ENCODE assay signal across 17 cellular contexts in the genomic region with DNA sequence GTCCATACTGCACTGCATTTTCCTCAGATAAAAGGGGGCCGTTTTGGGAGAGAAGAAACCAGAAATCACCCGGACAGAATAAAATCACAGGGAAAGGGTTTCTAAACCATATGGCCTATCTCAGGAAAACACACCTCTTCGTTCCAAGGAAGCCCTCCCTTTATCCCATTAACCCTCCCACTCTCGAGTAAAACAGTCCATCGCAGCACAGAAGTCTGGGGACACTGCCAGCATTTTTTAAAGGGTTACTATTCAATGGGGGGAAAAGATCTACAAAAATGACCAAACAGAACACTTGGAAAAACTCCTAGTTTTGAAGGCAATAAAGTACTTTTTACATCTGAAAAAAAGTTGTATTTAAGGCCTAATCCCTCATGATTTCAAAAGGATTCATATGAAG. TPM values are rescaled to one million over a fixed set of nuclear protein-coding genes. Genes with fewer than 3 reads are reported as not detected.
"Had no signal": no experiment of that assay in that cellular context is flagged by ENCODE, and none has a peak within 500 bp of the region (broad histone marks: within the 10 kb centered on the region; RNA-seq: fewer than 3 reads in every experiment).

No MANE protein-coding gene starts in this region.

- H3K27ac Mint-ChIP-seq: activated CD4-positive, alpha-beta T cell treated with anti-CD3 and anti-CD28 coated beads, Interleukin-2, amount 10 ng/mL, durations not matched to agents 7 days and 5 days; activated naive CD8-positive, alpha-beta T cell treated with anti-CD3 and anti-CD28 coated beads for 36 hours; natural killer cell treated with Interleukin-12 subunit alpha and Interleukin-12 subunit beta and Interleukin-15 and Interleukin-18, amount 100 ng/mL, for 72 hours; stimulated activated naive CD8-positive, alpha-beta T cell treated with anti-CD3 and anti-CD28 coated beads, Interleukin-15, Interleukin-2, amounts not matched to agents 100 ng/mL and 50 ng/mL, for 24 hours had no signal

- DNase-seq: activated CD4-positive, alpha-beta T cell treated with anti-CD3 and anti-CD28 coated beads, Interleukin-2, amount 10 ng/mL, durations not matched to agents 7 days and 5 days; activated naive CD8-positive, alpha-beta T cell treated with anti-CD3 and anti-CD28 coated beads for 36 hours; amygdala; cerebellar nuclear complex; effector memory CD4-positive, alpha-beta T cell; heart right ventricle; islet precursor cell; left lung; T-helper 2 cell; testis; upper lobe of right lung had no signal

- H3K9me3 ChIP-seq: gastroesophageal sphincter, heart right ventricle, left lung, testis, upper lobe of right lung had no signal

- H3K4me3 Mint-ChIP-seq: activated CD4-positive, alpha-beta T cell treated with anti-CD3 and anti-CD28 coated beads, Interleukin-2, amount 10 ng/mL, durations not matched to agents 7 days and 5 days; activated naive CD8-positive, alpha-beta T cell treated with anti-CD3 and anti-CD28 coated beads for 36 hours; natural killer cell treated with Interleukin-12 subunit alpha and Interleukin-12 subunit beta and Interleukin-15 and Interleukin-18, amount 100 ng/mL, for 72 hours; stimulated activated naive CD8-positive, alpha-beta T cell treated with anti-CD3 and anti-CD28 coated beads, Interleukin-15, Interleukin-2, amounts not matched to agents 100 ng/mL and 50 ng/mL, for 24 hours had no signal

- H3K9me3 Mint-ChIP-seq: activated CD4-positive, alpha-beta T cell treated with anti-CD3 and anti-CD28 coated beads, Interleukin-2, amount 10 ng/mL, durations not matched to agents 7 days and 5 days; activated naive CD8-positive, alpha-beta T cell treated with anti-CD3 and anti-CD28 coated beads for 36 hours; natural killer cell treated with Interleukin-12 subunit alpha and Interleukin-12 subunit beta and Interleukin-15 and Interleukin-18, amount 100 ng/mL, for 72 hours; stimulated activated naive CD8-positive, alpha-beta T cell treated with anti-CD3 and anti-CD28 coated beads, Interleukin-15, Interleukin-2, amounts not matched to agents 100 ng/mL and 50 ng/mL, for 24 hours had no signal

- H3K36me3 Mint-ChIP-seq: activated naive CD8-positive, alpha-beta T cell treated with anti-CD3 and anti-CD28 coated beads for 36 hours; natural killer cell treated with Interleukin-12 subunit alpha and Interleukin-12 subunit beta and Interleukin-15 and Interleukin-18, amount 100 ng/mL, for 72 hours had no signal

- FAIRE-seq: TTC549 had no signal

- H3K27me3 ChIP-seq: gastroesophageal sphincter, testis had no signal

- H3K4me3 ChIP-seq: gastroesophageal sphincter, heart right ventricle, left lung, testis, upper lobe of right lung had no signal

- H3K4me1 ChIP-seq: left lung had no signal

- ATAC-seq: gastroesophageal sphincter; heart right ventricle; left lung; natural killer cell treated with Interleukin-12 subunit alpha and Interleukin-12 subunit beta and Interleukin-15 and Interleukin-18, amount 100 ng/mL, for 72 hours; sciatic nerve; upper lobe of right lung had no signal

- H3K36me3 ChIP-seq: gastroesophageal sphincter, heart right ventricle, left lung, upper lobe of right lung had no signal

- H3K27ac ChIP-seq: epithelial cell of prostate, heart right ventricle, left lung, testis, upper lobe of right lung had no signal

RNA-seq across cellular contexts. Expression of a gene that starts 7.5 kb away (rescaled TPM):
- total RNA-seq: activated CD4-positive, alpha-beta T cell treated with anti-CD3 and anti-CD28 coated beads, Interleukin-2, amount 10 ng/mL, durations not matched to agents 7 days and 5 days had no signal

RNA-seq across cellular contexts. Expression of a gene that starts 42.1 kb away (rescaled TPM):
- total RNA-seq: gastroesophageal sphincter; natural killer cell treated with Interleukin-12 subunit alpha and Interleukin-12 subunit beta and Interleukin-15 and Interleukin-18, amount 100 ng/mL, for 72 hours had no signal
